ENCODE assay signal across 20 cellular contexts in genomic region chr4:8345053-8345945, GRCh38.
"Had no signal": no experiment of that assay in that cellular context is flagged by ENCODE, and none has a peak within 500 bp of the region (broad histone marks: within the 10 kb centered on the region; RNA-seq: fewer than 3 reads in every experiment).

No MANE protein-coding gene starts in this region.

- H3K4me1 ChIP-seq: adrenal gland had no signal

- ATAC-seq: activated naive CD4-positive, alpha-beta T cell treated with anti-CD3 and anti-CD28 coated beads, Interleukin-2, amount 50 U/mL, for 72 hours; esophagus mucosa; T-helper 17 cell had no signal

- H3K27me3 ChIP-seq: ascending aorta, brain microvascular endothelial cell, thyroid gland had no signal

- H3K36me3 ChIP-seq: adrenal gland, ascending aorta, brain microvascular endothelial cell, left ventricle myocardium inferior, thyroid gland had no signal

- DNase-seq: activated CD4-positive, alpha-beta memory T cell treated with anti-CD3 and anti-CD28 coated beads, Interleukin-2, amount 10 ng/mL, durations not matched to agents 7 days and 5 days; activated CD4-positive, alpha-beta T cell treated with anti-CD3 and anti-CD28 coated beads for 4 hours; activated CD4-positive, CD25-positive, alpha-beta regulatory T cell; caudate nucleus; effector memory CD4-positive, alpha-beta T cell; foreskin melanocyte; kidney glomerular epithelial cell; left ventricle myocardium inferior; midbrain; occipital lobe; stimulated activated CD4-positive, alpha-beta T cell treated with anti-CD3 and anti-CD28 coated beads, Interleukin-4, amount 100 ng/mL, for 24 hours; stimulated activated naive CD4-positive, alpha-beta T cell treated with Interleukin-2 at 50 U/mL for 16 hours; SW 1271; T-helper 17 cell; thyroid gland had no signal

- H3K9me3 ChIP-seq: adrenal gland, ascending aorta, left ventricle myocardium inferior, thyroid gland had no signal

- H3K4me3 ChIP-seq: adrenal gland, ascending aorta, left ventricle myocardium inferior, thyroid gland had no signal

- H3K27ac ChIP-seq: adrenal gland, ascending aorta, brain microvascular endothelial cell, left ventricle myocardium inferior, thyroid gland had no signal
